19 cellular contexts compared by ENCODE assay signal in the genomic region with DNA sequence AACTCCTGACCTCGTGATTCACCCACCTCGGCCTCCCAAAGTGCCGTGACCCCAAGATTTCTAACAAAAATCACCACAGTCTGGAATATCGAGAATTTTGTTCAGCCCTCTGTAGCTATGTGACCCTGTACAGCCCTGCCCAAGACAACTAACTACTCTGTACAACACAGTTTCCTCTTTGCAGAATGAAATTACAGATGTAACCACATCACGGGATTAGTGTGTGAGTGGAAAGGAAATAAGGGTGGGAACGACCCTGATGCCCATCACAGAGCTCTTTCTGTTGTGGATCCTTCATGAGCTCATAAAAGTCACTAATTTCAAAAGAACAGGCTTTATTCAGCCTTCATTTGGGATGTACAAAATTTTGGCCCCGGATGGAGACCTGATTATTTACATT. TPM values are rescaled to one million over a fixed set of nuclear protein-coding genes. Genes with fewer than 3 reads are reported as not detected.
DNase-seq lines count a peak whose midpoint lies in the region; ATAC-seq and TF ChIP-seq lines count a peak whose summit lies in the region.
"Had no signal": no experiment of that assay in that cellular context is flagged by ENCODE, and none has a peak within 500 bp of the region (broad histone marks: within the 10 kb centered on the region; RNA-seq: fewer than 3 reads in every experiment).

No MANE protein-coding gene starts in this region.

- CTCF ChIA-PET in MCF 10A (lab: Yijun Ruan, JAX): no interaction called here

- H4K20me1 ChIP-seq in DND-41 (ENCODE audit: insufficient read depth, low read length): no peaks in the 10 kb centered on the region

- POLR2A ChIA-PET in MCF 10A (lab: Yijun Ruan, JAX): no interaction called here

- H3K36me3 ChIP-seq in DND-41 (ENCODE audit: insufficient read depth, low read length): no peaks in the 10 kb centered on the region
- H3K36me3 ChIP-seq: HAP-1, SJCRH30 had no signal

- H3K27me3 ChIP-seq in DND-41 (ENCODE audit: insufficient read depth, low read length, poor library complexity): no peaks in the 10 kb centered on the region
- H3K27me3 ChIP-seq: SJCRH30 had no signal

- no peak overlapping the region for H3K9ac ChIP-seq in DND-41 (ENCODE audit: low read depth, low read length)
- H3K9ac ChIP-seq: GM23248 had no signal

- H3K4me1 Mint-ChIP-seq in nephron progenitor cell (peaks cover 44% of the 10 kb centered on the region), MCF 10A (ENCODE audit: insufficient read depth, unreplicated experiment) (no peaks in the 10 kb centered on the region)

- H3K9me3 Mint-ChIP-seq in nephron progenitor cell (peaks cover 24% of the 10 kb centered on the region), MCF 10A (ENCODE audit: unreplicated experiment) (peaks cover 16% of the 10 kb centered on the region)

- DNase-seq in DND-41: peak; percentile 29
- DNase-seq in MV-4-11 (lab: John Stamatoyannopoulos, UW): peak; percentile 69
- peak; percentile 34 for DNase-seq in epidermal melanocyte (ENCODE audit: insufficient read length, low spot score)
- DNase-seq in nephron progenitor cell: no peak
- DNase-seq in MCF 10A (ENCODE audit: unreplicated experiment): no peak
- DNase-seq in cardiac septum (ENCODE audit: low spot score): no peak
- DNase-seq in NCI-H187 (lab: John Stamatoyannopoulos, UW): no peak
- DNase-seq: DMS79; GM23248; NCI-H1105; NCI-H2081; NCI-H2171; NCI-H345; NCI-H524; NCI-H774; NK-92 treated with Interleukin-12 subunit alpha and Interleukin-12 subunit beta, amount 100 ng/mL, for 24 hours; SJCRH30 had no signal

- no peaks in the 10 kb centered on the region for H3K9me3 ChIP-seq in DND-41 (ENCODE audit: insufficient read depth, low read length, severe bottlenecking)

- H3K4me2 ChIP-seq in DND-41 (ENCODE audit: insufficient read depth, low read length): no peak overlapping the region

- no peaks in the 10 kb centered on the region for H3K79me2 ChIP-seq in DND-41 (ENCODE audit: insufficient read depth, low read length)

- peak overlapping the region; percentile 57 for H3K27ac Mint-ChIP-seq in nephron progenitor cell
- H3K27ac Mint-ChIP-seq in MCF 10A (ENCODE audit: low read depth, unreplicated experiment): no peak overlapping the region

- peak; percentile 95 for ATAC-seq in DND-41 (ENCODE audit: insufficient read depth, low read depth)
- no peak for ATAC-seq in GM21717 (IDR thresholded peaks at IDR 0.05; ENCODE audit: unreplicated experiment)

- peaks cover 6% of the 10 kb centered on the region for H3K4me1 ChIP-seq in DND-41 (ENCODE audit: insufficient read depth, low read length)

- H3K4me3 ChIP-seq in DND-41 (ENCODE audit: low read depth in 1 of 2, low read length in 2 of 2): no peak overlapping the region
- H3K4me3 ChIP-seq: GM23248, HAP-1, SJCRH30 had no signal

- TF ChIP-seq CTCF in DND-41 (IDR thresholded peaks at IDR 0.05; ENCODE audit: borderline replicate concordance, extremely low read depth, low read length, poor library complexity, severe bottlenecking) (no peak), nephron progenitor cell (IDR thresholded peaks at IDR 0.05) (no peak), MCF 10A (IDR thresholded peaks at IDR 0.05; ENCODE audit: unreplicated experiment) (no peak)

- no peak overlapping the region for H2AFZ ChIP-seq in DND-41 (ENCODE audit: low read depth, low read length)
- H2AFZ ChIP-seq: GM23248 had no signal

- H3K27me3 Mint-ChIP-seq in nephron progenitor cell (ENCODE audit: low read depth, poor library complexity) (peaks cover 4% of the 10 kb centered on the region), MCF 10A (ENCODE audit: insufficient read depth, unreplicated experiment) (no peaks in the 10 kb centered on the region)

- no TSS peak for BruUV-seq in MCF 10A (replicated peaks; lab: Mats Ljungman, UMichigan)

- intact Hi-C loops in MCF 10A (cut with micrococcal nuclease): loop anchor here (2.0 kb wide), 1 partner anchor 469 kb away; the partner anchor contains the start of gene PHLDA1
- intact Hi-C loops in cardiac septum (cut with DNase I): no loop called here

- no peak overlapping the region for H3K27ac ChIP-seq in DND-41 (ENCODE audit: low read length)
- H3K27ac ChIP-seq: GM23248, SJCRH30 had no signal

- H3K4me3 Mint-ChIP-seq in nephron progenitor cell (no peak overlapping the region), MCF 10A (ENCODE audit: unreplicated experiment) (no peak overlapping the region)

- H3K36me3 Mint-ChIP-seq in nephron progenitor cell (ENCODE audit: low read depth) (peaks cover 16% of the 10 kb centered on the region), MCF 10A (ENCODE audit: insufficient read depth, unreplicated experiment) (no peaks in the 10 kb centered on the region)

RNA-seq across cellular contexts. Expression of gene KRR1, which starts 50.5 kb away (rescaled TPM):
- total RNA-seq in MCF 10A (2022): 68.0 and 76.8 TPM in 2 replicates
- total RNA-seq in cardiac septum: 38.1 TPM

Comparison
In these comparisons a context has a peak if more than half of its experiments do, and no peak if none do; other contexts are left out.
1. DNase-seq: peak in DND-41 (single experiment), MV-4-11 (single experiment) and epidermal melanocyte (single experiment); none in nephron progenitor cell (single experiment), MCF 10A (single experiment), cardiac septum (single experiment) and NCI-H187 (0 of 2).